8 cellular contexts compared by ENCODE assay signal in genomic region chr20:53611449-53611894, GRCh38. TPM values are rescaled to one million over a fixed set of nuclear protein-coding genes. Genes with fewer than 3 reads are reported as not detected.
DNase-seq lines count a peak whose midpoint lies in the region; ATAC-seq and TF ChIP-seq lines count a peak whose summit lies in the region.

No MANE protein-coding gene starts in this region.

- no peak for TF ChIP-seq POLR2A in lower leg skin (IDR thresholded peaks at IDR 0.05)

- H3K27me3 Mint-ChIP-seq in IgD-negative memory B cell: no peaks in the 10 kb centered on the region

- peak overlapping the region in 3 of 4 donors; percentile 47 to 60 (median 54) for H3K4me3 Mint-ChIP-seq in IgD-negative memory B cell

- H3K4me3 ChIP-seq in astrocyte of the cerebellum (ENCODE audit: low read depth, low read length) (no peak overlapping the region), lower leg skin (ENCODE audit: low read depth, poor library complexity, severe bottlenecking) (no peak overlapping the region)

- peak; percentile 64 for ATAC-seq in Right ventricle myocardium inferior

- intact Hi-C loops in Right ventricle myocardium inferior (cut with DNase I) (no loop called here), cardiac septum (cut with DNase I) (no loop called here), lower leg skin (cut with DNase I; ENCODE audit: low total_unique reads) (no loop called here)

- no peaks in the 10 kb centered on the region for H3K9me3 Mint-ChIP-seq in IgD-negative memory B cell

- H3K36me3 Mint-ChIP-seq in IgD-negative memory B cell: no peaks in the 10 kb centered on the region

- WGBS in lower leg skin, 2 donors: 25 to 26% methylated on average over 8 of the region's 8 CpGs

- peak overlapping the region in 2 of 3 donors; percentile 27 to 78 for H3K27ac Mint-ChIP-seq in IgD-negative memory B cell

- TF ChIP-seq CTCF in astrocyte of the cerebellum (IDR thresholded peaks at IDR 0.05; ENCODE audit: low read depth, low read length, missing control alignments) (no peak), lower leg skin (IDR thresholded peaks at IDR 0.05) (no peak)

- DNase-seq in Right ventricle myocardium inferior (ENCODE audit: missing footprints): no peak
- DNase-seq in cardiac septum (ENCODE audit: low spot score): no peak
- peak; percentile 97 for DNase-seq in astrocyte of the cerebellum (ENCODE audit: low read depth)
- peak; percentile 58 to 84 for DNase-seq in lower leg skin (ENCODE audit: low spot score in 2 of 2)
- no peak for DNase-seq in NCI-H524 (lab: John Stamatoyannopoulos, UW)
- no peak for DNase-seq in NCI-H1417 (lab: John Stamatoyannopoulos, UW)
- DNase-seq in cerebellum (ENCODE audit: low spot score): no peak

- in situ Hi-C loops in astrocyte of the cerebellum (cut with HindIII; ENCODE audit: low sequenced_read_pairs): no loop called here

- H3K4me1 Mint-ChIP-seq in IgD-negative memory B cell: peaks cover 20 to 23% (median 22%) of the 10 kb centered on the region in 3 donors

RNA-seq across cellular contexts. Expression of gene ZNF217, which starts 17.8 kb away (rescaled TPM):
- total RNA-seq in Right ventricle myocardium inferior (8.3 TPM), cardiac septum (10.7 TPM), lower leg skin (10 to 100 TPM; 37.8 to 67.6 (median 50.5) TPM), cerebellum (11.7 TPM)
- polyA plus RNA-seq in IgD-negative memory B cell: 29.9 TPM

Comparison
In these comparisons a context has a peak if more than half of its experiments do, and no peak if none do; other contexts are left out.
1. DNase-seq: peak in astrocyte of the cerebellum (single experiment) and lower leg skin (2 of 2); none in Right ventricle myocardium inferior (single experiment), cardiac septum (single experiment), NCI-H524 (0 of 2), NCI-H1417 (0 of 3) and cerebellum (single experiment).